15 cellular contexts compared by ENCODE assay signal in genomic region chr4:91319869-91320268, GRCh38.
"Had no signal": no experiment of that assay in that cellular context is flagged by ENCODE, and none has a peak within 500 bp of the region (broad histone marks: within the 10 kb centered on the region; RNA-seq: fewer than 3 reads in every experiment).

No MANE protein-coding gene starts in this region.

- H3K27ac Mint-ChIP-seq: dendritic cell treated with granulocyte-macrophage colony-stimulating factor and Interleukin-4, amounts not matched to agents 40 ng/mL and 50 ng/mL, for 4 days; naive thymus-derived CD4-positive, alpha-beta T cell; nephron progenitor cell; stimulated activated memory B cell treated with anti-CD40 and anti-IgM and Interleukin-4, amounts not matched to agents 10 μg/mL and 1 μg/mL and 100 μg/mL, for 72 hours; stimulated activated naive CD8-positive, alpha-beta T cell treated with anti-CD3 and anti-CD28 coated beads, Interleukin-15, Interleukin-2, amounts not matched to agents 100 ng/mL and 50 ng/mL, for 24 hours had no signal

- H3K27me3 Mint-ChIP-seq: dendritic cell treated with granulocyte-macrophage colony-stimulating factor and Interleukin-4, amounts not matched to agents 40 ng/mL and 50 ng/mL, for 4 days; naive thymus-derived CD4-positive, alpha-beta T cell; stimulated activated memory B cell treated with anti-CD40 and anti-IgM and Interleukin-4, amounts not matched to agents 10 μg/mL and 1 μg/mL and 100 μg/mL, for 72 hours; stimulated activated naive CD8-positive, alpha-beta T cell treated with anti-CD3 and anti-CD28 coated beads, Interleukin-15, Interleukin-2, amounts not matched to agents 100 ng/mL and 50 ng/mL, for 24 hours had no signal

- DNase-seq: erythroblast; foreskin melanocyte; head of caudate nucleus; mesendoderm; naive thymus-derived CD4-positive, alpha-beta T cell; nephron progenitor cell; psoas muscle; retina; right lobe of liver; stimulated activated CD4-positive, alpha-beta T cell treated with anti-CD3 and anti-CD28 coated beads, Interleukin-4, amount 100 ng/mL, for 1 hour; tibial artery; upper lobe of left lung had no signal

- H3K36me3 Mint-ChIP-seq: naive thymus-derived CD4-positive, alpha-beta T cell; stimulated activated memory B cell treated with anti-CD40 and anti-IgM and Interleukin-4, amounts not matched to agents 10 μg/mL and 1 μg/mL and 100 μg/mL, for 72 hours had no signal

- H3K4me1 Mint-ChIP-seq: naive thymus-derived CD4-positive, alpha-beta T cell; nephron progenitor cell; stimulated activated memory B cell treated with anti-CD40 and anti-IgM and Interleukin-4, amounts not matched to agents 10 μg/mL and 1 μg/mL and 100 μg/mL, for 72 hours had no signal

- H3K4me3 Mint-ChIP-seq: dendritic cell treated with granulocyte-macrophage colony-stimulating factor and Interleukin-4, amounts not matched to agents 40 ng/mL and 50 ng/mL, for 4 days; naive thymus-derived CD4-positive, alpha-beta T cell; nephron progenitor cell; stimulated activated memory B cell treated with anti-CD40 and anti-IgM and Interleukin-4, amounts not matched to agents 10 μg/mL and 1 μg/mL and 100 μg/mL, for 72 hours; stimulated activated naive CD8-positive, alpha-beta T cell treated with anti-CD3 and anti-CD28 coated beads, Interleukin-15, Interleukin-2, amounts not matched to agents 100 ng/mL and 50 ng/mL, for 24 hours had no signal
